16 cellular contexts compared by ENCODE assay signal in genomic region chr3:197302696-197303341, GRCh38. TPM values are rescaled to one million over a fixed set of nuclear protein-coding genes. Genes with fewer than 3 reads are reported as not detected.
DNase-seq lines count a peak whose midpoint lies in the region; ATAC-seq, FAIRE-seq and TF ChIP-seq lines count a peak whose summit lies in the region.
"Had no signal": no experiment of that assay in that cellular context is flagged by ENCODE, and none has a peak within 500 bp of the region (broad histone marks: within the 10 kb centered on the region; RNA-seq: fewer than 3 reads in every experiment).

No MANE protein-coding gene starts in this region.

- H3K9me3 ChIP-seq in right atrium auricular region, result no peaks in the 10 kb centered on the region
- H3K9me3 ChIP-seq in small intestine (ENCODE audit: control insufficient read depth, low read depth), result no peaks in the 10 kb centered on the region

- H3K36me3 ChIP-seq in right atrium auricular region (no peaks in the 10 kb centered on the region), small intestine (ENCODE audit: control insufficient read depth in 2 of 2, insufficient read depth in 2 of 2, low read length in 2 of 2) (no peaks in the 10 kb centered on the region)

- TF ChIP-seq CTCF in osteocyte (IDR thresholded peaks at IDR 0.05) (no peak), right atrium auricular region (IDR thresholded peaks at IDR 0.05) (no peak)

- H3K4me1 ChIP-seq in right atrium auricular region (peaks cover 0 to 14% of the 10 kb centered on the region in 2 donors), small intestine (ENCODE audit: control insufficient read depth in 2 of 2, insufficient read depth in 1 of 2, low read depth in 1 of 2, low read length in 1 of 2) (no peaks in the 10 kb centered on the region)

- H3K9me3 Mint-ChIP-seq in osteocyte (ENCODE audit: unreplicated experiment), result no peaks in the 10 kb centered on the region
- H3K9me3 Mint-ChIP-seq: activated CD4-positive, alpha-beta memory T cell treated with anti-CD3 and anti-CD28 coated beads, Interleukin-2, amount 10 ng/mL, durations not matched to agents 7 days and 5 days; activated naive CD4-positive, alpha-beta T cell treated with anti-CD3 and anti-CD28 coated beads for 36 hours had no signal

- 76 to 83% (median 83%) methylated on average over 3 of the region's 3 CpGs for WGBS in small intestine, 3 donors

- H3K4me3 ChIP-seq in right atrium auricular region (no peak overlapping the region), small intestine (ENCODE audit: low read depth in 1 of 2, low read length in 2 of 2) (no peak overlapping the region)
- H3K4me3 ChIP-seq: skin epidermis had no signal

- peak overlapping the region; percentile 92 for H3K27ac Mint-ChIP-seq in osteocyte (ENCODE audit: unreplicated experiment)
- H3K27ac Mint-ChIP-seq: activated CD4-positive, alpha-beta memory T cell treated with anti-CD3 and anti-CD28 coated beads, Interleukin-2, amount 10 ng/mL, durations not matched to agents 7 days and 5 days; activated naive CD4-positive, alpha-beta T cell treated with anti-CD3 and anti-CD28 coated beads for 36 hours had no signal

- DNase-seq in ELR (ENCODE audit: low read depth) (peak; percentile 65), NCI-H226 (peak; percentile 81), dermis blood vessel endothelial cell (peak; percentile 53), osteocyte (ENCODE audit: extremely low spot score, unreplicated experiment) (no peak), right atrium auricular region (ENCODE audit: low spot score) (no peak), small intestine (no peak)
- no peak for DNase-seq in stimulated activated naive CD8-positive, alpha-beta T cell treated with anti-CD3 and anti-CD28 coated beads, Interleukin-15, Interleukin-2, amounts not matched to agents 100 U/mL and 50 U/mL, for 24 hours
- DNase-seq: activated CD4-positive, alpha-beta memory T cell treated with anti-CD3 and anti-CD28 coated beads, Interleukin-2, amount 10 ng/mL, durations not matched to agents 7 days and 5 days; activated naive CD4-positive, alpha-beta T cell treated with anti-CD3 and anti-CD28 coated beads for 36 hours; DMS 273 treated with DMSO at 0.1 percent for 48 hours; effector CD8-positive, alpha-beta T cell; NCI-H1694; NK-92 treated with Interleukin-12 subunit alpha and Interleukin-12 subunit beta, amount 100 ng/mL, for 24 hours had no signal

- no peak for FAIRE-seq in small intestine (lab: Jason Lieb, UNC)
- FAIRE-seq: GM18507 had no signal

- H3K36me3 Mint-ChIP-seq in osteocyte (ENCODE audit: unreplicated experiment), result no peaks in the 10 kb centered on the region

- H3K27me3 Mint-ChIP-seq in osteocyte (ENCODE audit: unreplicated experiment), result no peaks in the 10 kb centered on the region

- no peak overlapping the region for H3K4me3 Mint-ChIP-seq in osteocyte (ENCODE audit: unreplicated experiment)
- H3K4me3 Mint-ChIP-seq: activated CD4-positive, alpha-beta memory T cell treated with anti-CD3 and anti-CD28 coated beads, Interleukin-2, amount 10 ng/mL, durations not matched to agents 7 days and 5 days; activated naive CD4-positive, alpha-beta T cell treated with anti-CD3 and anti-CD28 coated beads for 36 hours had no signal

- no peak for ATAC-seq in HG03354 (IDR thresholded peaks at IDR 0.05; ENCODE audit: poor library complexity, severe bottlenecking, unreplicated experiment)
- ATAC-seq in stimulated activated naive CD8-positive, alpha-beta T cell treated with anti-CD3 and anti-CD28 coated beads, Interleukin-15, Interleukin-2, amounts not matched to agents 100 U/mL and 50 U/mL, for 24 hours, result no peak

- no peak overlapping the region for H3K27ac ChIP-seq in right atrium auricular region
- H3K27ac ChIP-seq in small intestine (ENCODE audit: low read depth in 1 of 2, low read length in 1 of 2), result no peak overlapping the region
- H3K27ac ChIP-seq: skin epidermis had no signal

- H3K27me3 ChIP-seq in right atrium auricular region, result no peaks in the 10 kb centered on the region
- H3K27me3 ChIP-seq in small intestine (ENCODE audit: control insufficient read depth in 2 of 2, insufficient read depth in 2 of 2, low read length in 2 of 2), result no peaks in the 10 kb centered on the region

- H3K4me1 Mint-ChIP-seq in osteocyte (ENCODE audit: unreplicated experiment), result peaks cover 51% of the 10 kb centered on the region

RNA-seq across cellular contexts. Expression of gene DLG1, which starts 4.4 kb away (rescaled TPM):
- total RNA-seq in dermis blood vessel endothelial cell (82.2 and 85.4 TPM in 2 replicates), osteocyte (168 and 171 TPM in 2 replicates), right atrium auricular region (10 to 100 TPM; 24.4 to 49.9 TPM)
- polyA plus RNA-seq in small intestine, result 10 to 100 TPM; 25.5 to 51.0 (median 28.4) TPM

Comparison
In these comparisons a context has a peak if more than half of its experiments do, and no peak if none do; other contexts are left out.
1. DNase-seq: peak in ELR (single experiment), NCI-H226 (single experiment) and dermis blood vessel endothelial cell (single experiment); none in osteocyte (single experiment), stimulated activated naive CD8-positive, alpha-beta T cell treated with anti-CD3 and anti-CD28 coated beads, Interleukin-15, Interleukin-2, amounts not matched to agents 100 U/mL and 50 U/mL, for 24 hours (single experiment), right atrium auricular region (single experiment) and small intestine (single experiment).